ENCODE assay signal across 35 cellular contexts in genomic region chr5:129115680-129116079, GRCh38.
"Had no signal": no experiment of that assay in that cellular context is flagged by ENCODE, and none has a peak within 500 bp of the region (broad histone marks: within the 10 kb centered on the region; RNA-seq: fewer than 3 reads in every experiment).

No MANE protein-coding gene starts in this region.

- H3K9me3 ChIP-seq: ascending aorta, body of pancreas, breast epithelium had no signal

- H3K27ac ChIP-seq: ascending aorta, body of pancreas, brain microvascular endothelial cell, breast epithelium, VCaP had no signal

- H3K27me3 Mint-ChIP-seq: activated B cell treated with CpG ODN at 0.5 μM for 24 hours; activated CD4-positive, alpha-beta memory T cell treated with anti-CD3 and anti-CD28 coated beads, Interleukin-2, amount 10 ng/mL, durations not matched to agents 7 days and 5 days; activated CD4-positive, alpha-beta T cell treated with anti-CD3 and anti-CD28 coated beads for 36 hours; activated CD4-positive, alpha-beta T cell treated with anti-CD3 and anti-CD28 coated beads, Interleukin-2, amount 10 ng/mL, durations not matched to agents 7 days and 5 days; activated CD8-positive, alpha-beta memory T cell treated with anti-CD3 and anti-CD28 coated beads, Interleukin-2, amount 10 ng/mL, durations not matched to agents 7 days and 5 days; activated naive CD4-positive, alpha-beta T cell treated with anti-CD3 and anti-CD28 coated beads, Interleukin-2, amount 10 ng/mL, durations not matched to agents 7 days and 5 days; activated naive CD4-positive, alpha-beta T cell treated with anti-CD3 and anti-CD28 coated beads, Interleukin-2, amount 50 U/mL, for 24 hours; activated naive CD8-positive, alpha-beta T cell; activated naive CD8-positive, alpha-beta T cell treated with anti-CD3 and anti-CD28 coated beads, Interleukin-2, amount 10 ng/mL, durations not matched to agents 7 days and 5 days; activated naive CD8-positive, alpha-beta T cell treated with anti-CD3 and anti-CD28 coated beads, Interleukin-2, amount 50 U/mL, for 24 hours; activated T-cell treated with anti-CD3 and anti-CD28 coated beads, Interleukin-2, amount 50 U/mL, for 24 hours; T-cell had no signal

- ATAC-seq: activated CD8-positive, alpha-beta memory T cell treated with anti-CD3 and anti-CD28 coated beads, Interleukin-2, amount 10 ng/mL, durations not matched to agents 7 days and 5 days; activated CD8-positive, alpha-beta T cell treated with anti-CD3 and anti-CD28 coated beads, Interleukin-2, amount 10 ng/mL, durations not matched to agents 7 days and 5 days; activated naive CD8-positive, alpha-beta T cell treated with anti-CD3 and anti-CD28 coated beads, Interleukin-2, amount 50 U/mL, for 24 hours; body of pancreas; T-cell had no signal

- H3K4me1 Mint-ChIP-seq: activated naive CD4-positive, alpha-beta T cell treated with anti-CD3 and anti-CD28 coated beads, Interleukin-2, amount 10 ng/mL, durations not matched to agents 7 days and 5 days; activated naive CD4-positive, alpha-beta T cell treated with anti-CD3 and anti-CD28 coated beads, Interleukin-2, amount 50 U/mL, for 24 hours had no signal

- H3K4me3 ChIP-seq: ascending aorta, body of pancreas, breast epithelium had no signal

- H3K27ac Mint-ChIP-seq: activated B cell treated with CpG ODN at 0.5 μM for 24 hours; activated CD4-positive, alpha-beta memory T cell treated with anti-CD3 and anti-CD28 coated beads, Interleukin-2, amount 10 ng/mL, durations not matched to agents 7 days and 5 days; activated CD4-positive, alpha-beta T cell treated with anti-CD3 and anti-CD28 coated beads for 36 hours; activated CD4-positive, alpha-beta T cell treated with anti-CD3 and anti-CD28 coated beads, Interleukin-2, amount 10 ng/mL, durations not matched to agents 7 days and 5 days; activated CD8-positive, alpha-beta memory T cell treated with anti-CD3 and anti-CD28 coated beads, Interleukin-2, amount 10 ng/mL, durations not matched to agents 7 days and 5 days; activated CD8-positive, alpha-beta T cell treated with anti-CD3 and anti-CD28 coated beads, Interleukin-2, amount 10 ng/mL, durations not matched to agents 7 days and 5 days; activated naive CD4-positive, alpha-beta T cell treated with anti-CD3 and anti-CD28 coated beads, Interleukin-2, amount 10 ng/mL, durations not matched to agents 7 days and 5 days; activated naive CD8-positive, alpha-beta T cell; activated naive CD8-positive, alpha-beta T cell treated with anti-CD3 and anti-CD28 coated beads, Interleukin-2, amount 10 ng/mL, durations not matched to agents 7 days and 5 days; activated naive CD8-positive, alpha-beta T cell treated with anti-CD3 and anti-CD28 coated beads, Interleukin-2, amount 50 U/mL, for 24 hours; activated T-cell treated with anti-CD3 and anti-CD28 coated beads, Interleukin-2, amount 50 U/mL, for 24 hours; activated T-helper 2 cell treated with anti-CD3 and anti-CD28 coated beads, Interferon-gamma antibody, Interleukin-2, Interleukin-4, amounts not matched to agents 10 μg/mL and 5 μg/mL and 100 μg/mL, durations not matched to agents 14 hours and 24 hours and 36 hours; T-helper 2 cell treated with Interferon-gamma antibody and Interleukin-4, amounts not matched to agents 5 μg/mL and 100 μg/mL, for 36 hours had no signal

- FAIRE-seq: TTC549 had no signal

- H3K36me3 ChIP-seq: brain microvascular endothelial cell, breast epithelium had no signal

- H3K4me1 ChIP-seq: ascending aorta, body of pancreas, breast epithelium had no signal

- H3K36me3 Mint-ChIP-seq: activated naive CD8-positive, alpha-beta T cell treated with anti-CD3 and anti-CD28 coated beads, Interleukin-2, amount 10 ng/mL, durations not matched to agents 7 days and 5 days had no signal

- DNase-seq: activated B cell treated with CpG ODN at 0.5 μM for 24 hours; activated CD4-positive, alpha-beta memory T cell treated with anti-CD3 and anti-CD28 coated beads, Interleukin-2, amount 10 ng/mL, durations not matched to agents 7 days and 5 days; activated CD4-positive, alpha-beta T cell treated with anti-CD3 and anti-CD28 coated beads for 1 hour; activated CD4-positive, alpha-beta T cell treated with anti-CD3 and anti-CD28 coated beads for 36 hours; activated CD4-positive, alpha-beta T cell treated with anti-CD3 and anti-CD28 coated beads for 48 hours; activated CD4-positive, alpha-beta T cell treated with anti-CD3 and anti-CD28 coated beads, Interleukin-2, amount 10 ng/mL, durations not matched to agents 7 days and 5 days; activated CD4-positive, alpha-beta T cell treated with anti-CD3 and anti-CD28 coated beads, Interleukin-2, amount 50 U/mL, for 48 hours; activated CD8-positive, alpha-beta memory T cell treated with anti-CD3 and anti-CD28 coated beads for 24 hours; activated CD8-positive, alpha-beta memory T cell treated with anti-CD3 and anti-CD28 coated beads, Interleukin-2, amount 10 ng/mL, durations not matched to agents 7 days and 5 days; activated CD8-positive, alpha-beta memory T cell treated with anti-CD3 and anti-CD28 coated beads, Interleukin-2, amount 50 U/mL, for 48 hours; activated CD8-positive, alpha-beta T cell treated with anti-CD3 and anti-CD28 coated beads, Interleukin-2, amount 10 ng/mL, durations not matched to agents 7 days and 5 days; activated effector memory CD4-positive, alpha-beta T cell treated with Interleukin-2 at 50 U/mL for 16 hours; activated gamma-delta T cell; activated naive CD4-positive, alpha-beta T cell treated with anti-CD3 and anti-CD28 coated beads, Interleukin-2, amount 10 ng/mL, durations not matched to agents 7 days and 5 days; activated naive CD4-positive, alpha-beta T cell treated with Interleukin-2 at 50 U/mL for 16 hours; activated naive CD8-positive, alpha-beta T cell treated with anti-CD3 and anti-CD28 coated beads, Interleukin-2, amount 10 ng/mL, durations not matched to agents 7 days and 5 days; activated naive CD8-positive, alpha-beta T cell treated with anti-CD3 and anti-CD28 coated beads, Interleukin-2, amount 50 U/mL, for 24 hours; activated T-cell treated with anti-CD3 and anti-CD28 coated beads, Interleukin-2, amount 50 U/mL, for 24 hours; activated T-cell treated with anti-CD3 and anti-CD28 coated beads, Interleukin-2, amount 50 U/mL, for 48 hours; amygdala; anterior cingulate cortex; body of pancreas; brain microvascular endothelial cell; central memory CD4-positive, alpha-beta T cell; T-cell; T-helper 2 cell; T-helper 9 cell had no signal

- H3K27me3 ChIP-seq: ascending aorta, body of pancreas, brain microvascular endothelial cell, breast epithelium had no signal

- H3K4me3 Mint-ChIP-seq: activated B cell treated with CpG ODN at 0.5 μM for 24 hours; activated CD4-positive, alpha-beta memory T cell treated with anti-CD3 and anti-CD28 coated beads, Interleukin-2, amount 10 ng/mL, durations not matched to agents 7 days and 5 days; activated CD4-positive, alpha-beta T cell treated with anti-CD3 and anti-CD28 coated beads for 36 hours; activated CD4-positive, alpha-beta T cell treated with anti-CD3 and anti-CD28 coated beads, Interleukin-2, amount 10 ng/mL, durations not matched to agents 7 days and 5 days; activated CD8-positive, alpha-beta memory T cell treated with anti-CD3 and anti-CD28 coated beads, Interleukin-2, amount 10 ng/mL, durations not matched to agents 7 days and 5 days; activated CD8-positive, alpha-beta T cell treated with anti-CD3 and anti-CD28 coated beads, Interleukin-2, amount 10 ng/mL, durations not matched to agents 7 days and 5 days; activated naive CD4-positive, alpha-beta T cell treated with anti-CD3 and anti-CD28 coated beads, Interleukin-2, amount 10 ng/mL, durations not matched to agents 7 days and 5 days; activated naive CD4-positive, alpha-beta T cell treated with anti-CD3 and anti-CD28 coated beads, Interleukin-2, amount 50 U/mL, for 24 hours; activated naive CD8-positive, alpha-beta T cell; activated naive CD8-positive, alpha-beta T cell treated with anti-CD3 and anti-CD28 coated beads, Interleukin-2, amount 10 ng/mL, durations not matched to agents 7 days and 5 days; activated naive CD8-positive, alpha-beta T cell treated with anti-CD3 and anti-CD28 coated beads, Interleukin-2, amount 50 U/mL, for 24 hours; activated T-cell treated with anti-CD3 and anti-CD28 coated beads, Interleukin-2, amount 50 U/mL, for 24 hours; T-cell; T-helper 2 cell treated with Interferon-gamma antibody and Interleukin-4, amounts not matched to agents 5 μg/mL and 100 μg/mL, for 36 hours had no signal

- H3K9me3 Mint-ChIP-seq: activated B cell treated with CpG ODN at 0.5 μM for 24 hours; activated CD4-positive, alpha-beta memory T cell treated with anti-CD3 and anti-CD28 coated beads, Interleukin-2, amount 10 ng/mL, durations not matched to agents 7 days and 5 days; activated CD4-positive, alpha-beta T cell treated with anti-CD3 and anti-CD28 coated beads, Interleukin-2, amount 10 ng/mL, durations not matched to agents 7 days and 5 days; activated naive CD4-positive, alpha-beta T cell treated with anti-CD3 and anti-CD28 coated beads, Interleukin-2, amount 10 ng/mL, durations not matched to agents 7 days and 5 days; activated naive CD4-positive, alpha-beta T cell treated with anti-CD3 and anti-CD28 coated beads, Interleukin-2, amount 50 U/mL, for 24 hours; activated naive CD8-positive, alpha-beta T cell treated with anti-CD3 and anti-CD28 coated beads, Interleukin-2, amount 10 ng/mL, durations not matched to agents 7 days and 5 days; activated naive CD8-positive, alpha-beta T cell treated with anti-CD3 and anti-CD28 coated beads, Interleukin-2, amount 50 U/mL, for 24 hours; activated T-cell treated with anti-CD3 and anti-CD28 coated beads, Interleukin-2, amount 50 U/mL, for 24 hours; activated T-helper 2 cell treated with anti-CD3 and anti-CD28 coated beads, Interferon-gamma antibody, Interleukin-2, Interleukin-4, amounts not matched to agents 10 μg/mL and 5 μg/mL and 100 μg/mL, durations not matched to agents 14 hours and 24 hours and 36 hours; T-cell; T-helper 2 cell treated with Interferon-gamma antibody and Interleukin-4, amounts not matched to agents 5 μg/mL and 100 μg/mL, for 36 hours had no signal
